In genomic region chr12:27524839-27525238, GRCh38 we compare ENCODE assay signal across 9 cellular contexts. TPM values are rescaled to one million over a fixed set of nuclear protein-coding genes. Genes with fewer than 3 reads are reported as not detected.
DNase-seq lines count a peak whose midpoint lies in the region; ATAC-seq and TF ChIP-seq lines count a peak whose summit lies in the region.
"Had no signal": no experiment of that assay in that cellular context is flagged by ENCODE, and none has a peak within 500 bp of the region (broad histone marks: within the 10 kb centered on the region; RNA-seq: fewer than 3 reads in every experiment).

No MANE protein-coding gene starts in this region.

- peak; percentile 13 for DNase-seq in AG08396 (ENCODE audit: low spot score)
- peak; percentile 47 for DNase-seq in HT1080 (ENCODE audit: low read depth)
- peak; percentile 34 for DNase-seq in amniotic epithelial cell (ENCODE audit: low read depth)
- no peak for DNase-seq in kidney epithelial cell (ENCODE audit: low read depth)
- DNase-seq in NCI-H1436 (lab: John Stamatoyannopoulos, UW), result no peak
- DNase-seq: left cardiac atrium had no signal

- H3K9ac ChIP-seq in stomach smooth muscle (ENCODE audit: low read length in 2 of 2), result peak overlapping the region; percentile 80 to 94

- no peak overlapping the region for H3K27ac ChIP-seq in stomach smooth muscle (ENCODE audit: low read length)

- H3K36me3 ChIP-seq in kidney epithelial cell (ENCODE audit: control insufficient read depth, insufficient read depth, low read length) (no peaks in the 10 kb centered on the region), stomach smooth muscle (ENCODE audit: control insufficient read depth in 2 of 2, insufficient read depth in 2 of 2, low read length in 2 of 2) (no peaks in the 10 kb centered on the region)

- no peaks in the 10 kb centered on the region for H3K9me3 ChIP-seq in stomach smooth muscle (ENCODE audit: control insufficient read depth in 2 of 2, low read length in 2 of 2)

- ATAC-seq in HG03342 (IDR thresholded peaks at IDR 0.05; ENCODE audit: unreplicated experiment), result no peak
- no peak for ATAC-seq in HG02884 (IDR thresholded peaks at IDR 0.05; ENCODE audit: unreplicated experiment)

- H3K4me3 ChIP-seq in kidney epithelial cell (ENCODE audit: low read depth, low read length), result peak overlapping the region; percentile 80
- peak overlapping the region; percentile 93 to 95 for H3K4me3 ChIP-seq in stomach smooth muscle (ENCODE audit: low read length in 2 of 2)

- peaks cover 7% of the 10 kb centered on the region for H3K4me1 ChIP-seq in stomach smooth muscle (ENCODE audit: control insufficient read depth, insufficient read depth, low read length)

- H3K27me3 ChIP-seq in kidney epithelial cell (ENCODE audit: control insufficient read depth, insufficient read depth, low read length) (no peaks in the 10 kb centered on the region), stomach smooth muscle (ENCODE audit: control insufficient read depth in 1 of 2, insufficient read depth in 2 of 2, low read length in 2 of 2) (no peaks in the 10 kb centered on the region)

- TF ChIP-seq CTCF in kidney epithelial cell (IDR thresholded peaks at IDR 0.05; ENCODE audit: insufficient read depth, low read length, poor library complexity, severe bottlenecking), result no peak

RNA-seq across cellular contexts. Expression of gene PPFIBP1, which starts 0.8 kb away (rescaled TPM):
- total RNA-seq in HT1080 (2014; rRNA removed; shearing (Covaris generic)), result 86.7 and 105 TPM in 2 replicates
- polyA plus RNA-seq in HT1080 (2015; cell fraction: cytosol; rRNA removed), result 106 and 155 TPM in 2 replicates
- 351 and 401 TPM in 2 replicates for polyA plus RNA-seq in HT1080 (2015; cell fraction: nucleus; rRNA removed)
- 111 and 119 TPM in 2 replicates for total RNA-seq in kidney epithelial cell

Comparison
In these comparisons a context has a peak if more than half of its experiments do, and no peak if none do; other contexts are left out.
1. DNase-seq: peak in AG08396 (single experiment), HT1080 (single experiment) and amniotic epithelial cell (single experiment); none in kidney epithelial cell (single experiment) and NCI-H1436 (single experiment).